ENCODE assay signal across 8 cellular contexts in the genomic region with DNA sequence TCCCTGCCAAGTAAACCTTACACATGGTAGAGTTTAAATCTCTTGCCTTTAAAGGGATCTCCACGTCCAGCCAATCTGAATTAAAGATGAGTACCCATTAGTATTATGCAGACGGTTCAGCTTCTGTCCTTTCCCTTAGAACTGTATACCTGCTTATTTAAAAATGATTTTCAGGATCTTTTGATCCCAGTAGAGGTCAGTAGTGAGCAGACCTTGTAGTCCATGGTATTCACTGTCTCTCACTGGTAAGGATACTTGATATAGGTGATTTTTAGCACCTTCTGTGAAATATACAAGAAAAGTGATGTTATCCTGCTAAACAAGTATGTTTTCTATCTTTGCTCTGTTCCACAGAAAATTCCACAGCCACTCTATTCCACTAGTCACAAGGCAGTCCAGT.
DNase-seq lines count a peak whose midpoint lies in the region; ATAC-seq and TF ChIP-seq lines count a peak whose summit lies in the region.

No MANE protein-coding gene starts in this region.

- H3K36me3 ChIP-seq in SK-N-MC (ENCODE audit: insufficient read depth, low read length) (no peaks in the 10 kb centered on the region), heart right ventricle (no peaks in the 10 kb centered on the region), stomach (no peaks in the 10 kb centered on the region)

- H3K9ac ChIP-seq in SK-N-MC (ENCODE audit: insufficient read length) = no peak overlapping the region

- ATAC-seq in GM21515 (IDR thresholded peaks at IDR 0.05; ENCODE audit: unreplicated experiment) (peak; percentile 67), heart right ventricle (peak in 1 of 8 donors; percentile 37)

- no peak for TF ChIP-seq EP300 in stomach (IDR thresholded peaks at IDR 0.05)

- DNase-seq in DMS153 treated with DMSO at 0.1 percent for 48 hours (lab: John Stamatoyannopoulos, UW; ENCODE audit: unreplicated experiment) (peak; percentile 5), SK-N-MC (ENCODE audit: low read depth, low spot score) (peak; percentile 40), heart right ventricle (no peak), germinal center (ENCODE audit: low spot score) (no peak), stomach (no peak)
- DNase-seq in Jurkat, Clone E6-1 (ENCODE audit: low read depth, low spot score) = peak; percentile 31
- DNase-seq in activated T-cell treated with anti-CD3 and anti-CD28 coated beads, Interleukin-2, amount 50 U/mL, for 1 hour = no peak

- H3K27ac ChIP-seq in SK-N-MC (no peak overlapping the region), heart right ventricle (no peak overlapping the region), stomach (no peak overlapping the region)

- no peak overlapping the region for H3K4me3 ChIP-seq in Jurkat, Clone E6-1 (ENCODE audit: low read length)
- no peak overlapping the region for H3K4me3 ChIP-seq in SK-N-MC
- no peak overlapping the region for H3K4me3 ChIP-seq in heart right ventricle
- H3K4me3 ChIP-seq in stomach = no peak overlapping the region

- H3K27me3 ChIP-seq in heart right ventricle (no peaks in the 10 kb centered on the region), stomach (no peaks in the 10 kb centered on the region)

- TF ChIP-seq CTCF in heart right ventricle (IDR thresholded peaks at IDR 0.05) (peak in 7 of 9 donors; percentile 28 to 51 (median 37)), stomach (IDR thresholded peaks at IDR 0.05) (peak in 3 of 7 experiments; percentile 26 to 43 (median 32))

- no peak for TF ChIP-seq POLR2A in stomach (IDR thresholded peaks at IDR 0.05)

- no peaks in the 10 kb centered on the region for H3K9me3 ChIP-seq in SK-N-MC (ENCODE audit: low read depth, low read length)
- H3K9me3 ChIP-seq in heart right ventricle = no peaks in the 10 kb centered on the region
- no peaks in the 10 kb centered on the region for H3K9me3 ChIP-seq in stomach

- H3K4me1 ChIP-seq in heart right ventricle (peaks cover 0 to 3% (median 0%) of the 10 kb centered on the region in 9 donors), stomach (peaks cover 0 to 6% (median 0%) of the 10 kb centered on the region in 4 donors)

- intact Hi-C loops in heart right ventricle (cut with DNase I) (loop anchor here in 1 of 10 donors (5.0 kb wide), 1 partner anchor 1049 kb away; no protein-coding TSS in a partner anchor), stomach (cut with DNase I; ENCODE audit: low total_unique reads) (no loop called here)

- 57 to 61% methylated on average over 2 of the region's 2 CpGs for WGBS in heart right ventricle, 2 donors
- WGBS in stomach, 5 donors = 41 to 59% (median 50%) methylated on average over 2 of the region's 2 CpGs

Comparison
In these comparisons a context has a peak if more than half of its experiments do, and no peak if none do; other contexts are left out.
1. DNase-seq: peak in DMS153 treated with DMSO at 0.1 percent for 48 hours (single experiment), Jurkat, Clone E6-1 (single experiment) and SK-N-MC (single experiment); none in heart right ventricle (0 of 2), activated T-cell treated with anti-CD3 and anti-CD28 coated beads, Interleukin-2, amount 50 U/mL, for 1 hour (single experiment), germinal center (single experiment) and stomach (single experiment).